ENCODE assay signal across 1 cellular context in the genomic region with DNA sequence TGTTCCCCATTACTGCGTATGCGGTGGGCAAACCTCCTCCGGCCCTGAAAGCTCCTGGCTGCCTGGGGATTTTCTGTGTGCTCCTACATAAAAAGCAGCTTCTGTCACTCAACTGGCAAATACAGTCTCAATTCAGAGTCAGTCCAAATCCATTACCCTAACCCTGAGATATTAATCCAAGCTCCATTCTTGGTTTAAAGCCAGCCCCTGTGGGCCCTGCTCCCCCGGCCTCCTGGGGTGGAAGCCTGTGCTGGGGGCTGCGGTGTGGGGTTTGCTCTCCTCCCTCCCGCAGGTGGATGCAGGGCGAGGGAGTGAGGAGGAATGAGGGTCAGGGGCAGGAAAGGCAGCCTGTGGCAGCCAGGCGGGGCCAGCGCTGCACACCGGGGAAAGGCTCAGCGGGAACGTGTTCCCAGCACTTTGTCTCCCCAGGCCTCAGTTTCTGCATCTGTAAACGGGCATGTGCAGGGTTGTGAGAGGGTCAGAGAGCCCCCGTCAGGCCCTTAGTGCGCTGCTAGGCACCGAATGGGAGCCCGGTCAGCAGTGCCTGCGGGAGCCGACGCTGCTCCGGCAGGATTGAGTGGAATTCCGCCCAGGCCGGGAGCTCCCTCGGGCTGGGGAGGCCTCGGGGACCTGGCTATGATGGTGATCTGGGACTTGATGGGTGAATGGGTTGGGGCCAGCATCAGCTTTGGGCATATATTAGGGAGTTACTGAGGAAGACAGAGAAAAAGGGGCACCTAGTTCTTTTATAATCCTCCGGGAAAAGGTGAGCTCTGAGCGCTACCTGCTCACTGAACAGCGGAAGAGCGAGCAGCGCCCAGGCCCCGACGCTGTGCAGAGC.
TF ChIP-seq lines count a peak whose summit lies in the region.

No MANE protein-coding gene starts in this region.

TF ChIP-seq in HepG2, 621 proteins besides CTCF, POLR2A, EP300 and RAD21 (continued from another document and continues in another):
- TF ChIP-seq, protein P1, sequence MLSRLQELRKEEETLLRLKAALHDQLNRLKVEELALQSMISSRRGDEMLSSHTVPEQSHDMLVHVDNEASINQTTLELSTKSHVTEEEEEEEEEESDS (CRISPR knock-in tag; IDR thresholded peaks at IDR 0.05; ENCODE audit: borderline replicate concordance), result no peak
- TF ChIP-seq ZNF329 (CRISPR knock-in tag; IDR thresholded peaks at IDR 0.05; ENCODE audit: low read depth) (no peak), ZFX (CRISPR knock-in tag; IDR thresholded peaks at IDR 0.05; ENCODE audit: low read depth) (peak; percentile 53), ZNF598 (CRISPR knock-in tag; IDR thresholded peaks at IDR 0.05; ENCODE audit: borderline replicate concordance) (no peak), CEBPG (CRISPR knock-in tag; IDR thresholded peaks at IDR 0.05) (no peak), ZNF782 (CRISPR knock-in tag; IDR thresholded peaks at IDR 0.05; ENCODE audit: borderline replicate concordance) (no peak), ZBTB38 (CRISPR knock-in tag; IDR thresholded peaks at IDR 0.05) (peak; percentile 65; the same call in 1 of the 2 replicates), ZNF354B (CRISPR knock-in tag; IDR thresholded peaks at IDR 0.05) (no peak), SMAD9 (CRISPR knock-in tag; IDR thresholded peaks at IDR 0.05) (no peak), ZNF883 (CRISPR knock-in tag; IDR thresholded peaks at IDR 0.05; ENCODE audit: not compliant biosample characterization) (no peak), ZNF34 (CRISPR knock-in tag; IDR thresholded peaks at IDR 0.05; ENCODE audit: borderline replicate concordance) (no peak), MEIS1 (CRISPR knock-in tag; IDR thresholded peaks at IDR 0.05; ENCODE audit: borderline replicate concordance) (no peak), KDM6A (CRISPR knock-in tag; IDR thresholded peaks at IDR 0.05; ENCODE audit: low read depth) (no peak), FOXP1 (IDR thresholded peaks at IDR 0.05) (no peak), FOXP1 (CRISPR knock-in tag; IDR thresholded peaks at IDR 0.05) (no peak), RFX3 (CRISPR knock-in tag; IDR thresholded peaks at IDR 0.05) (no peak), PAWR (CRISPR knock-in tag; IDR thresholded peaks at IDR 0.05; ENCODE audit: borderline replicate concordance) (no peak), ZNF484 (CRISPR knock-in tag; IDR thresholded peaks at IDR 0.05; ENCODE audit: borderline replicate concordance, low read depth) (no peak), UBTF (CRISPR knock-in tag; IDR thresholded peaks at IDR 0.05) (peak; percentile 59), TGIF2 (CRISPR knock-in tag; IDR thresholded peaks at IDR 0.05) (no peak; the same call in 1 of the 2 replicates), ZNF761 (CRISPR knock-in tag; conservative IDR thresholded peaks at IDR 0.05) (no peak), SATB2 (CRISPR knock-in tag; IDR thresholded peaks at IDR 0.05) (no peak), ELF4 (CRISPR knock-in tag; IDR thresholded peaks at IDR 0.05; ENCODE audit: borderline replicate concordance) (no peak), ZNF574 (CRISPR knock-in tag; IDR thresholded peaks at IDR 0.05) (no peak; the same call in 1 of the 2 replicates), NAIF1 (CRISPR knock-in tag; IDR thresholded peaks at IDR 0.05; ENCODE audit: borderline replicate concordance) (peak; percentile 24; the same call in 1 of the 2 replicates), TARDBP (CRISPR knock-in tag; IDR thresholded peaks at IDR 0.05) (peak; percentile 28; the same call in 1 of the 2 replicates), NCOA2 (CRISPR knock-in tag; IDR thresholded peaks at IDR 0.05) (no peak), ZFYVE20 (CRISPR knock-in tag; IDR thresholded peaks at IDR 0.05; ENCODE audit: borderline replicate concordance, low read depth) (no peak), NR2F2 (IDR thresholded peaks at IDR 0.05; ENCODE audit: borderline replicate concordance, low read depth) (no peak), ZZZ3 (CRISPR knock-in tag; IDR thresholded peaks at IDR 0.05; ENCODE audit: borderline replicate concordance) (no peak), CHD2 (IDR thresholded peaks at IDR 0.05; ENCODE audit: low read depth, low read length) (no peak), ZNF710 (CRISPR knock-in tag; IDR thresholded peaks at IDR 0.05; ENCODE audit: borderline replicate concordance) (peak; percentile 56; the same call in 1 of the 2 replicates), ZFP41 (CRISPR knock-in tag; IDR thresholded peaks at IDR 0.05; ENCODE audit: borderline replicate concordance) (no peak), ATF7 (IDR thresholded peaks at IDR 0.05) (no peak), ATF7 (CRISPR knock-in tag; IDR thresholded peaks at IDR 0.05) (0 out of 2 replicates have a peak, but pooled peaks have one; percentile 17), RNF2 (conservative IDR thresholded peaks at IDR 0.05; ENCODE audit: low read depth) (0 out of 2 replicates have a peak, but pooled peaks have one; percentile 45), ZSCAN25 (CRISPR knock-in tag; IDR thresholded peaks at IDR 0.05) (no peak), IRX3 (CRISPR knock-in tag; IDR thresholded peaks at IDR 0.05; ENCODE audit: borderline replicate concordance, low read depth) (no peak), DMTF1 (CRISPR knock-in tag; IDR thresholded peaks at IDR 0.05) (no peak; the same call in 1 of the 2 replicates), BRCA1 (CRISPR knock-in tag; IDR thresholded peaks at IDR 0.05) (no peak), HOXA9 (CRISPR knock-in tag; IDR thresholded peaks at IDR 0.05; ENCODE audit: borderline replicate concordance) (no peak), ZNF629 (CRISPR knock-in tag; conservative IDR thresholded peaks at IDR 0.05) (peak; percentile 95), ZNF251 (CRISPR knock-in tag; IDR thresholded peaks at IDR 0.05) (no peak), ZMAT3 (CRISPR knock-in tag; conservative IDR thresholded peaks at IDR 0.05) (no peak), HNRNPUL1 (IDR thresholded peaks at IDR 0.05; ENCODE audit: low read depth, low read length) (no peak), KDM2A (CRISPR knock-in tag; IDR thresholded peaks at IDR 0.05; ENCODE audit: borderline replicate concordance, low read depth) (peak; percentile 21; the same call in 1 of the 2 replicates)
- TF ChIP-seq, protein P2, sequence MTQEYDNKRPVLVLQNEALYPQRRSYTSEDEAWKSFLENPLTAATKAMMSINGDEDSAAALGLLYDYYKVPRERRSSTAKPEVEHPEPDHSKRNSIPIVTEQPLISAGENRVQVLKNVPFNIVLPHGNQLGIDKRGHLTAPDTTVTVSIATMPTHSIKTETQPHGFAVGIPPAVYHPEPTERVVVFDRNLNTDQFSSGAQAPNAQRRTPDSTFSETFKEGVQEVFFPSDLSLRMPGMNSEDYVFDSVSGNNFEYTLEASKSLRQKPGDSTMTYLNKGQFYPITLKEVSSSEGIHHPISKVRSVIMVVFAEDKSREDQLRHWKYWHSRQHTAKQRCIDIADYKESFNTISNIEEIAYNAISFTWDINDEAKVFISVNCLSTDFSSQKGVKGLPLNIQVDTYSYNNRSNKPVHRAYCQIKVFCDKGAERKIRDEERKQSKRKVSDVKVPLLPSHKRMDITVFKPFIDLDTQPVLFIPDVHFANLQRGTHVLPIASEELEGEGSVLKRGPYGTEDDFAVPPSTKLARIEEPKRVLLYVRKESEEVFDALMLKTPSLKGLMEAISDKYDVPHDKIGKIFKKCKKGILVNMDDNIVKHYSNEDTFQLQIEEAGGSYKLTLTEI (CRISPR knock-in tag; conservative IDR thresholded peaks at IDR 0.05), result no peak
- TF ChIP-seq, protein P3, sequence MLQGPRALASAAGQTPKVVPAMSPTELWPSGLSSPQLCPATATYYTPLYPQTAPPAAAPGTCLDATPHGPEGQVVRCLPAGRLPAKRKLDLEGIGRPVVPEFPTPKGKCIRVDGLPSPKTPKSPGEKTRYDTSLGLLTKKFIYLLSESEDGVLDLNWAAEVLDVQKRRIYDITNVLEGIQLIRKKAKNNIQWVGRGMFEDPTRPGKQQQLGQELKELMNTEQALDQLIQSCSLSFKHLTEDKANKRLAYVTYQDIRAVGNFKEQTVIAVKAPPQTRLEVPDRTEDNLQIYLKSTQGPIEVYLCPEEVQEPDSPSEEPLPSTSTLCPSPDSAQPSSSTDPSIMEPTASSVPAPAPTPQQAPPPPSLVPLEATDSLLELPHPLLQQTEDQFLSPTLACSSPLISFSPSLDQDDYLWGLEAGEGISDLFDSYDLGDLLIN (CRISPR knock-in tag; IDR thresholded peaks at IDR 0.05; ENCODE audit: borderline replicate concordance), result no peak
- TF ChIP-seq, protein P4, sequence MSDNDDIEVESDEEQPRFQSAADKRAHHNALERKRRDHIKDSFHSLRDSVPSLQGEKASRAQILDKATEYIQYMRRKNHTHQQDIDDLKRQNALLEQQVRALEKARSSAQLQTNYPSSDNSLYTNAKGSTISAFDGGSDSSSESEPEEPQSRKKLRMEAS (IDR thresholded peaks at IDR 0.05), result no peak
- TF ChIP-seq, protein P5, sequence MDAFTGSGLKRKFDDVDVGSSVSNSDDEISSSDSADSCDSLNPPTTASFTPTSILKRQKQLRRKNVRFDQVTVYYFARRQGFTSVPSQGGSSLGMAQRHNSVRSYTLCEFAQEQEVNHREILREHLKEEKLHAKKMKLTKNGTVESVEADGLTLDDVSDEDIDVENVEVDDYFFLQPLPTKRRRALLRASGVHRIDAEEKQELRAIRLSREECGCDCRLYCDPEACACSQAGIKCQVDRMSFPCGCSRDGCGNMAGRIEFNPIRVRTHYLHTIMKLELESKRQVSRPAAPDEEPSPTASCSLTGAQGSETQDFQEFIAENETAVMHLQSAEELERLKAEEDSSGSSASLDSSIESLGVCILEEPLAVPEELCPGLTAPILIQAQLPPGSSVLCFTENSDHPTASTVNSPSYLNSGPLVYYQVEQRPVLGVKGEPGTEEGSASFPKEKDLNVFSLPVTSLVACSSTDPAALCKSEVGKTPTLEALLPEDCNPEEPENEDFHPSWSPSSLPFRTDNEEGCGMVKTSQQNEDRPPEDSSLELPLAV (CRISPR knock-in tag; conservative IDR thresholded peaks at IDR 0.05; ENCODE audit: low read depth), result no peak
